Comparison of ENCODE assay signal across 28 cellular contexts in the genomic region with DNA sequence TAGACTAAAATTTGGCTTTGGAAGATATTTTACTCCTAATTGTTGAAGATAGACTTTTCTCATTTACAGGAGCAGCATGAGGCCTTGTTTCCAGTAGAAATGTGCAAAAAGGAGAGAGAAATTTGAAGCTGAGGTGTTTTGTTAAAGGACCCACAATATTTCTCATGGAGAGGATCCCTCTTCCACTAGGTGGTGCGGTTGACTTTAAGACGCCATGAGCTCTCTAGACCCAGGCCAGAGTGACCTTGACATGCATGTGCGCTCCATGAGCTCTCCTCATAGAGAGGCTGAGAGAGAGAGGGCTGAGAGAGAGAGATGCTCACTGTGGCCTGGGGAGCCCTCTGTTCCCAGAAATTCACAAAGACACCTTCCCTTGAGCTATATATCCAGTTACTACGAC.
DNase-seq lines count a peak whose midpoint lies in the region; ATAC-seq lines count a peak whose summit lies in the region.
"Had no signal": no experiment of that assay in that cellular context is flagged by ENCODE, and none has a peak within 500 bp of the region (broad histone marks: within the 10 kb centered on the region; RNA-seq: fewer than 3 reads in every experiment).

No MANE protein-coding gene starts in this region.

- H3K4ac ChIP-seq in mesenchymal stem cell (ENCODE audit: low read depth in 1 of 2, low read length in 2 of 2): no peak overlapping the region
- H3K4ac ChIP-seq in neuronal stem cell (ENCODE audit: low read length): no peak overlapping the region

- peaks cover 20% of the 10 kb centered on the region for H3K9me3 ChIP-seq in mesenchymal stem cell (ENCODE audit: control insufficient read depth, low read length)
- H3K9me3 ChIP-seq in neuronal stem cell (replicated peaks in 1 of 2; ENCODE audit: control insufficient read depth in 2 of 2, insufficient read depth in 1 of 2, low read depth in 1 of 2, low read length in 2 of 2): no peaks in the 10 kb centered on the region
- H3K9me3 ChIP-seq: breast epithelium, suprapubic skin, upper lobe of right lung had no signal

- H3K27ac ChIP-seq in mesenchymal stem cell (ENCODE audit: low read length, poor library complexity, severe bottlenecking) (no peak overlapping the region), neuronal stem cell (replicated peaks; ENCODE audit: low read length) (no peak overlapping the region)
- H3K27ac ChIP-seq: breast epithelium, epithelial cell of prostate, KMS-11, suprapubic skin, upper lobe of right lung had no signal

- no peak overlapping the region for H3K9ac ChIP-seq in mesenchymal stem cell (ENCODE audit: low read length)
- no peak overlapping the region for H3K9ac ChIP-seq in neuronal stem cell (ENCODE audit: low read depth, low read length, poor library complexity)
- H3K9ac ChIP-seq: KMS-11 had no signal

- H3K18ac ChIP-seq in mesenchymal stem cell (ENCODE audit: low read depth in 1 of 2, low read length in 2 of 2) (no peak overlapping the region), neuronal stem cell (ENCODE audit: low read length) (no peak overlapping the region)

- no peak overlapping the region for H2BK120ac ChIP-seq in mesenchymal stem cell (ENCODE audit: low read depth, low read length)
- H2BK120ac ChIP-seq in neuronal stem cell (ENCODE audit: low read depth, low read length): no peak overlapping the region

- DNase-seq in NCI-H82 (lab: John Stamatoyannopoulos, UW) (peak; percentile 28), NCI-H82 treated with DMSO at 0.1 percent for 48 hours (lab: John Stamatoyannopoulos, UW; ENCODE audit: unreplicated experiment) (no peak), M059J (ENCODE audit: low read depth) (peak; percentile 26), SK-MEL-5 (ENCODE audit: low read depth, low spot score) (peak; percentile 67), mesenchymal stem cell (peak; percentile 1), neuronal stem cell (ENCODE audit: low spot score) (no peak), GDM1 (lab: John Stamatoyannopoulos, UW) (no peak)
- DNase-seq: activated CD4-positive, alpha-beta memory T cell treated with anti-CD3 and anti-CD28 coated beads for 36 hours; activated CD4-positive, CD25-positive, alpha-beta regulatory T cell treated with anti-CD3 and anti-CD28 coated beads, Interleukin-2, amount 50 U/mL, for 72 hours; activated CD8-positive, alpha-beta memory T cell treated with anti-CD3 and anti-CD28 coated beads, Interleukin-2, amount 50 U/mL, for 4 hours; activated naive CD4-positive, alpha-beta T cell treated with anti-CD3 and anti-CD28 coated beads, Interleukin-2, amount 10 ng/mL, durations not matched to agents 7 days and 5 days; amniotic stem cell; DND-41; kidney; naive thymus-derived CD8-positive, alpha-beta T cell; NCI-H1048; NCI-H187; NCI-H526 treated with DMSO at 0.1 percent for 48 hours; SHP77 treated with DMSO at 0.1 percent for 48 hours; stimulated activated CD4-positive, alpha-beta T cell treated with anti-CD3 and anti-CD28 coated beads, Interleukin-15, amount 100 ng/mL, for 24 hours; stimulated activated naive B cell treated with anti-CD40 and anti-IgM and Interleukin-4, amounts not matched to agents 10 μg/mL and 1 μg/mL and 100 μg/mL, for 72 hours; upper lobe of right lung had no signal

- ATAC-seq in HG03469 (IDR thresholded peaks at IDR 0.05; ENCODE audit: unreplicated experiment): no peak
- ATAC-seq: naive thymus-derived CD8-positive, alpha-beta T cell; Panc1; stimulated activated naive B cell treated with anti-CD40 and anti-IgM and Interleukin-4, amounts not matched to agents 10 μg/mL and 1 μg/mL and 100 μg/mL, for 72 hours; upper lobe of right lung had no signal

- H3K4me1 ChIP-seq in mesenchymal stem cell (ENCODE audit: control insufficient read depth, insufficient read depth, low read depth, low read length): no peaks in the 10 kb centered on the region
- H3K4me1 ChIP-seq in neuronal stem cell (ENCODE audit: control insufficient read depth in 2 of 2, insufficient read depth in 1 of 2, low read depth in 1 of 2, low read length in 2 of 2): no peaks in the 10 kb centered on the region
- H3K4me1 ChIP-seq: breast epithelium, suprapubic skin, upper lobe of right lung had no signal

- no peak overlapping the region for H3K4me2 ChIP-seq in mesenchymal stem cell (ENCODE audit: low read length, poor library complexity, severe bottlenecking)
- H3K4me2 ChIP-seq in neuronal stem cell (ENCODE audit: insufficient read depth, low read length, poor library complexity, severe bottlenecking): no peak overlapping the region
- H3K4me2 ChIP-seq: KMS-11 had no signal

- H4K8ac ChIP-seq in mesenchymal stem cell (ENCODE audit: low read length) (no peak overlapping the region), neuronal stem cell (ENCODE audit: low read depth, low read length) (no peak overlapping the region)

- H2AK5ac ChIP-seq in mesenchymal stem cell (ENCODE audit: low read length, severe bottlenecking) (no peak overlapping the region), neuronal stem cell (ENCODE audit: low read depth, low read length) (no peak overlapping the region)

- H3K14ac ChIP-seq in mesenchymal stem cell (ENCODE audit: low read length in 2 of 2) (no peak overlapping the region), neuronal stem cell (ENCODE audit: low read length) (no peak overlapping the region)

- H3K23ac ChIP-seq in mesenchymal stem cell (ENCODE audit: low read length in 2 of 2): no peak overlapping the region
- no peak overlapping the region for H3K23ac ChIP-seq in neuronal stem cell (ENCODE audit: low read depth, low read length, poor library complexity)

- 82% methylated on average over 3 of the region's 4 CpGs for WGBS in mesenchymal stem cell
- no CpG with 5 or more reads among the region's 4 CpGs for WGBS in neuronal stem cell (ENCODE audit: extremely low coverage in 2 of 2, insufficient read length in 2 of 2, insufficient replicate concordance in 1 of 2), 2 donors

- no peak overlapping the region for H4K91ac ChIP-seq in mesenchymal stem cell (ENCODE audit: low read length)
- H4K91ac ChIP-seq in neuronal stem cell (ENCODE audit: low read depth, low read length, poor library complexity): no peak overlapping the region

- H2AFZ ChIP-seq in mesenchymal stem cell (ENCODE audit: low read depth, low read length) (no peak overlapping the region), neuronal stem cell (ENCODE audit: low read length) (no peak overlapping the region)

- no peaks in the 10 kb centered on the region for H3K27me3 ChIP-seq in mesenchymal stem cell (ENCODE audit: control insufficient read depth in 1 of 2, insufficient read depth in 1 of 2, low read length in 2 of 2)
- H3K27me3 ChIP-seq in neuronal stem cell (ENCODE audit: control insufficient read depth in 3 of 3, insufficient read depth in 3 of 3, low read depth in 1 of 3, low read length in 3 of 3): no peaks in the 10 kb centered on the region
- H3K27me3 ChIP-seq: breast epithelium, suprapubic skin, upper lobe of right lung had no signal

- in situ Hi-C loops in SK-MEL-5 (cut with HindIII; ENCODE audit: low pct_unique_long_range_greater_than_20kb, low sequenced_read_pairs): no loop called here

- no peaks in the 10 kb centered on the region for H3K79me1 ChIP-seq in mesenchymal stem cell (replicated peaks; ENCODE audit: low read length, poor library complexity, severe bottlenecking)
- no peaks in the 10 kb centered on the region for H3K79me1 ChIP-seq in neuronal stem cell (ENCODE audit: low read depth, low read length)

- H3K36me3 ChIP-seq in mesenchymal stem cell (ENCODE audit: control insufficient read depth in 1 of 2, insufficient read depth in 2 of 2, low read depth in 1 of 2, low read length in 2 of 2): no peaks in the 10 kb centered on the region
- no peaks in the 10 kb centered on the region for H3K36me3 ChIP-seq in neuronal stem cell (replicated peaks in 1 of 2; ENCODE audit: control insufficient read depth in 2 of 2, insufficient read depth in 2 of 2, low read length in 2 of 2)
- H3K36me3 ChIP-seq: breast epithelium, suprapubic skin, upper lobe of right lung had no signal

- H3K4me3 ChIP-seq in mesenchymal stem cell (ENCODE audit: insufficient read depth in 1 of 2, low read depth in 1 of 2, low read length in 2 of 2) (no peak overlapping the region), neuronal stem cell (ENCODE audit: low read length in 2 of 2) (no peak overlapping the region)
- H3K4me3 ChIP-seq: breast epithelium, suprapubic skin, upper lobe of right lung had no signal

- H2BK5ac ChIP-seq in mesenchymal stem cell (ENCODE audit: low read depth, low read length, poor library complexity, severe bottlenecking) (no peak overlapping the region), neuronal stem cell (ENCODE audit: low read length) (no peak overlapping the region)

- H2BK12ac ChIP-seq in mesenchymal stem cell (ENCODE audit: low read length in 2 of 2) (no peak overlapping the region), neuronal stem cell (ENCODE audit: low read length) (no peak overlapping the region)

- no peak overlapping the region for H2BK15ac ChIP-seq in mesenchymal stem cell (ENCODE audit: low read depth, poor library complexity, severe bottlenecking)
- no peak overlapping the region for H2BK15ac ChIP-seq in neuronal stem cell (ENCODE audit: low read length)

Comparison
In these comparisons a context has a peak if more than half of its experiments do, and no peak if none do; other contexts are left out.
1. DNase-seq: peak in NCI-H82 (single experiment), M059J (single experiment), SK-MEL-5 (single experiment) and mesenchymal stem cell (single experiment); none in NCI-H82 treated with DMSO at 0.1 percent for 48 hours (single experiment), neuronal stem cell (single experiment) and GDM1 (single experiment).